In the genomic region with DNA sequence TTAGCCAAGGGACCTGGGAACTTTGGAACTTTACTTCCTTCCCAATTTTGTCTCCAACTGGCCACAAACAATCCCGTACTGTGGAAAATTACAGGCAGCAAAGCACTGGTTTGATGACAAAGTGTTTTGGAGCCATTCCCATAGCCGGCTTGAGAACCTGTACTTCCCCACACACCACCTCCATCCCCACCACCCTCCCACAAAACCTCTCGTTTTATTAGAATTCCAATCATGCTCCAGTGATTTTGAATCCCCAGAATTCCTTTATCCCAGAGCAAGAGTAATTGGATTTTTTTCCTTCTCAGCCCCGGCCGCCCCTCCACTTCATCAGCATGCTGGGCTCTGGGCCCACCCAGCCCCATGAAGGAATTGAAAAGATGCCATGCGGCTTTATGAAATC, we compare ENCODE assay signal across 1 cellular context.
TF ChIP-seq lines count a peak whose summit lies in the region.

No MANE protein-coding gene starts in this region.

TF ChIP-seq in H1, 55 proteins besides CTCF, POLR2A, EP300 and RAD21 (continued from another document):
- no peak for TF ChIP-seq SP1 (IDR thresholded peaks at IDR 0.05; ENCODE audit: low read depth, low read length)
- TF ChIP-seq SUZ12 (IDR thresholded peaks at IDR 0.05; ENCODE audit: low read length), result no peak
- TF ChIP-seq CTBP2 (IDR thresholded peaks at IDR 0.05; ENCODE audit: borderline replicate concordance, insufficient read depth, insufficient read length, low read length), result no peak
- TF ChIP-seq EGR1 (IDR thresholded peaks at IDR 0.05; ENCODE audit: borderline replicate concordance, low read depth, low read length), result no peak
- TF ChIP-seq BCL11A (IDR thresholded peaks at IDR 0.05; ENCODE audit: low read depth in 2 of 2, low read length in 2 of 2), result no peak
- TF ChIP-seq HDAC2 (IDR thresholded peaks at IDR 0.05; ENCODE audit: borderline replicate concordance in 1 of 2, low read depth in 2 of 2, low read length in 2 of 2), result no peak
- no peak for TF ChIP-seq KDM4A (IDR thresholded peaks at IDR 0.05; ENCODE audit: low read depth, low read length, severe bottlenecking)
- no peak for TF ChIP-seq TAF7 (optimal IDR thresholded peaks at IDR 0.05; ENCODE audit: borderline replicate concordance, low read depth, low read length)
- no peak for TF ChIP-seq TAF1 (IDR thresholded peaks at IDR 0.05; ENCODE audit: low read depth, low read length)
- no peak for TF ChIP-seq CREB1 (IDR thresholded peaks at IDR 0.05)
- no peak for TF ChIP-seq CHD2 (IDR thresholded peaks at IDR 0.05; ENCODE audit: low read length)
- no peak for TF ChIP-seq CBX5 (IDR thresholded peaks at IDR 0.05; ENCODE audit: low read depth, low read length)
